ENCODE assay signal across 14 cellular contexts in the genomic region with DNA sequence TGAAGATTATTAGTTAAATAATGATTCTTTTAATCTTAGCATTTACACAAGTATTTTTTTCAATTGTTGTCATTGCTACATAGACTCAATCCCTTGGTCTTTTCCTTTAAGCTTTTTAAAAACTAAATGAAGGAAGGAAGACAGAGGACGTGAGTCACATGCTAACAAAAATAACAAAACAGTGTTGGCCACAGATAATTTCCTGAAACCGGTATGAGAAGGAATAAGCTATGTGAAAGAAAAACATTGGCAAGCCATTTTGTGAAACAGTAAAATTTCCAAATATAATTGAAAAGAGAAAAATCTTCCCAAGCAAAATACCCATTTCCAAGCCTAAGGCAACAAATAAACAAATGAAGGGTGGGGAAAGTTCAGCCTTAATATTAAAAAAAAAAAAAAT.
DNase-seq lines count a peak whose midpoint lies in the region; ATAC-seq and TF ChIP-seq lines count a peak whose summit lies in the region.
"Had no signal": no experiment of that assay in that cellular context is flagged by ENCODE, and none has a peak within 500 bp of the region (broad histone marks: within the 10 kb centered on the region; RNA-seq: fewer than 3 reads in every experiment).

No MANE protein-coding gene starts in this region.

- no TSS peak for BruUV-seq in PC-9 (replicated peaks; lab: Mats Ljungman, UMichigan)

- no peaks in the 10 kb centered on the region; the same call in 1 of the 2 replicates for H3K9me3 ChIP-seq in PC-9 (ENCODE audit: insufficient read depth, low read depth)
- H3K9me3 ChIP-seq: uterus had no signal

- 0 out of 2 replicates have a peak overlapping the region, but pooled peaks have one; percentile 14 for H3K27ac ChIP-seq in PC-9

- POLR2A ChIA-PET in PC-9 (lab: Charles Lee; ENCODE audit: unreplicated experiment) = no interaction called here

- peaks cover 12% of the 10 kb centered on the region; the same call in 1 of the 2 replicates for H3F3A ChIP-seq in PC-9 (ENCODE audit: insufficient read depth, low read depth)

- intact Hi-C loops in PC-9 (cut with micrococcal nuclease; ENCODE audit: unreplicated experiment) = loop anchor here (5.0 to 10.0 kb wide), 3 partner anchors 114 to 487 kb away; no protein-coding TSS in a partner anchor

- H3K4me1 ChIP-seq in PC-9 (replicated peaks; ENCODE audit: insufficient read depth) = peaks cover 12% of the 10 kb centered on the region
- H3K4me1 ChIP-seq: uterus had no signal

- no peak overlapping the region for H2AFZ ChIP-seq in PC-9

- no peaks in the 10 kb centered on the region for H3K36me3 ChIP-seq in PC-9 (ENCODE audit: low read depth)
- H3K36me3 ChIP-seq: uterus had no signal

- H3K9me2 ChIP-seq in PC-9 (ENCODE audit: insufficient read depth) = no peaks in the 10 kb centered on the region

- no peaks in the 10 kb centered on the region for H3K27me3 ChIP-seq in PC-9 (ENCODE audit: insufficient read depth, low read depth)
- H3K27me3 ChIP-seq: uterus had no signal

- H3K79me2 ChIP-seq in PC-9 (ENCODE audit: low read depth) = no peaks in the 10 kb centered on the region

- CTCF ChIA-PET in PC-9 (lab: Charles Lee) = interaction anchor here (0.6 kb wide), 1 partner anchor 97 kb away, joined by 3 read pairs; no protein-coding TSS in a partner anchor

- peak; percentile 90 for DNase-seq in EH (ENCODE audit: low read depth)
- no peak for DNase-seq in PC-9
- DNase-seq in fibroblast of peridontal ligament (ENCODE audit: extremely low read depth) = peak; percentile 80
- peak; percentile 9 for DNase-seq in pons (ENCODE audit: low spot score)
- DNase-seq in activated naive CD4-positive, alpha-beta T cell treated with Interleukin-2 at 50 U/mL for 16 hours = no peak
- no peak for DNase-seq in NK-92 treated with Interleukin-12 subunit alpha and Interleukin-12 subunit beta, amount 100 ng/mL, for 24 hours (lab: John Stamatoyannopoulos, UW)
- DNase-seq: activated CD4-positive, alpha-beta T cell treated with anti-CD3 and anti-CD28 coated beads, Interleukin-2, amount 10 ng/mL, durations not matched to agents 7 days and 5 days; anterior cingulate cortex; head of caudate nucleus; naive thymus-derived CD4-positive, alpha-beta T cell; NCI-H1417; uterus had no signal

- ATAC-seq in GM21381 (IDR thresholded peaks at IDR 0.05; ENCODE audit: unreplicated experiment) = no peak
- no peak for ATAC-seq in GM18858 (IDR thresholded peaks at IDR 0.05; ENCODE audit: unreplicated experiment)
- ATAC-seq: naive thymus-derived CD4-positive, alpha-beta T cell had no signal

- H3K4me3 ChIP-seq in PC-9 = no peak overlapping the region
- H3K4me3 ChIP-seq: uterus had no signal

- no peak for TF ChIP-seq CTCF in PC-9 (conservative IDR thresholded peaks at IDR 0.05)

- H3K4me2 ChIP-seq in PC-9 = 0 out of 2 replicates have a peak overlapping the region, but pooled peaks have one; percentile 0

- H4K20me1 ChIP-seq in PC-9 (ENCODE audit: insufficient read depth) = no peaks in the 10 kb centered on the region

Comparison
In these comparisons a context has a peak if more than half of its experiments do, and no peak if none do; other contexts are left out.
1. DNase-seq: peak in EH (single experiment), fibroblast of peridontal ligament (single experiment) and pons (single experiment); none in PC-9 (0 of 2), activated naive CD4-positive, alpha-beta T cell treated with Interleukin-2 at 50 U/mL for 16 hours (single experiment) and NK-92 treated with Interleukin-12 subunit alpha and Interleukin-12 subunit beta, amount 100 ng/mL, for 24 hours (single experiment).